In genomic region chr19:38543807-38544568, GRCh38 we compare ENCODE assay signal across 1 cellular context.
TF ChIP-seq lines count a peak whose summit lies in the region.

No MANE protein-coding gene starts in this region.

TF ChIP-seq in HepG2, 621 proteins besides CTCF, POLR2A, EP300 and RAD21 (continued from another document):
- TF ChIP-seq CENPX (CRISPR knock-in tag; IDR thresholded peaks at IDR 0.05) (no peak), PATZ1 (CRISPR knock-in tag; IDR thresholded peaks at IDR 0.05) (no peak), MAF1 (CRISPR knock-in tag; IDR thresholded peaks at IDR 0.05; ENCODE audit: borderline replicate concordance) (no peak)
TF ChIP-seq in HepG2: peak in this region for 45.
